In genomic region chr7:64873517-64873916, GRCh38 we compare ENCODE assay signal across 24 cellular contexts.
"Had no signal": no experiment of that assay in that cellular context is flagged by ENCODE, and none has a peak within 500 bp of the region (broad histone marks: within the 10 kb centered on the region; RNA-seq: fewer than 3 reads in every experiment).

No MANE protein-coding gene starts in this region.

- ATAC-seq: activated CD8-positive, alpha-beta memory T cell treated with anti-CD3 and anti-CD28 coated beads, Interleukin-2, amount 10 ng/mL, durations not matched to agents 7 days and 5 days; activated naive CD4-positive, alpha-beta T cell treated with anti-CD3 and anti-CD28 coated beads, Interleukin-2, amount 50 U/mL, for 72 hours; foreskin keratinocyte; right lobe of liver; stimulated activated naive CD8-positive, alpha-beta T cell treated with anti-CD3 and anti-CD28 coated beads, Interleukin-15, amount 100 ng/mL, for 72 hours had no signal

- H3K9me3 ChIP-seq: left ventricle myocardium inferior, right lobe of liver, suprapubic skin, transverse colon, uterus had no signal

- FAIRE-seq: TTC549 had no signal

- H3K4me1 Mint-ChIP-seq: nephron had no signal

- H3K4me3 ChIP-seq: left ventricle myocardium inferior, right lobe of liver, skin epidermis, suprapubic skin, transverse colon, uterus had no signal

- H3K27ac ChIP-seq: foreskin keratinocyte, left ventricle myocardium inferior, neutrophil, parathyroid adenoma, right lobe of liver, skin epidermis, suprapubic skin, transverse colon, uterus had no signal

- H3K27me3 ChIP-seq: foreskin keratinocyte, right lobe of liver, suprapubic skin, transverse colon had no signal

- H3K4me1 ChIP-seq: foreskin keratinocyte, parathyroid adenoma, right lobe of liver, uterus had no signal

- H3K4me3 Mint-ChIP-seq: activated CD8-positive, alpha-beta memory T cell treated with anti-CD3 and anti-CD28 coated beads, Interleukin-2, amount 10 ng/mL, durations not matched to agents 7 days and 5 days; brain; nephron; stimulated activated naive CD8-positive, alpha-beta T cell treated with anti-CD3 and anti-CD28 coated beads, Interleukin-15, amount 100 ng/mL, for 72 hours had no signal

- H3K27ac Mint-ChIP-seq: activated CD8-positive, alpha-beta memory T cell treated with anti-CD3 and anti-CD28 coated beads, Interleukin-2, amount 10 ng/mL, durations not matched to agents 7 days and 5 days; activated naive CD4-positive, alpha-beta T cell treated with anti-CD3 and anti-CD28 coated beads, Interleukin-2, amount 50 U/mL, for 72 hours; brain; nephron; stimulated activated naive CD8-positive, alpha-beta T cell treated with anti-CD3 and anti-CD28 coated beads, Interleukin-15, amount 100 ng/mL, for 72 hours had no signal

- H3K9me3 Mint-ChIP-seq: activated naive CD4-positive, alpha-beta T cell treated with anti-CD3 and anti-CD28 coated beads, Interleukin-2, amount 50 U/mL, for 72 hours had no signal

- H3K36me3 ChIP-seq: left ventricle myocardium inferior, neutrophil, right lobe of liver, suprapubic skin, transverse colon, uterus had no signal

- H3K36me3 Mint-ChIP-seq: activated CD8-positive, alpha-beta memory T cell treated with anti-CD3 and anti-CD28 coated beads, Interleukin-2, amount 10 ng/mL, durations not matched to agents 7 days and 5 days had no signal

- DNase-seq: activated CD4-positive, alpha-beta T cell treated with anti-CD3 and anti-CD28 coated beads for 1 hour; activated CD8-positive, alpha-beta memory T cell treated with anti-CD3 and anti-CD28 coated beads, Interleukin-2, amount 10 ng/mL, durations not matched to agents 7 days and 5 days; activated T-cell treated with anti-CD3 and anti-CD28 coated beads for 4 hours; caudate nucleus; dermis blood vessel endothelial cell; effector CD8-positive, alpha-beta T cell; erythroblast; foreskin keratinocyte; hippocampal formation; left ventricle myocardium inferior; right lobe of liver; stimulated activated CD4-positive, alpha-beta T cell treated with anti-CD3 and anti-CD28 coated beads, Interleukin-1b, Interleukin-23, amount 100 ng/mL, for 48 hours; stimulated activated naive CD8-positive, alpha-beta T cell treated with anti-CD3 and anti-CD28 coated beads, Interleukin-15, amount 100 ng/mL, for 72 hours; T-helper 1 cell; transverse colon; uterus had no signal
